ENCODE assay signal across 8 cellular contexts in genomic region chr4:146638801-146639351, GRCh38. TPM values are rescaled to one million over a fixed set of nuclear protein-coding genes. Genes with fewer than 3 reads are reported as not detected.
DNase-seq lines count a peak whose midpoint lies in the region; ATAC-seq, FAIRE-seq and TF ChIP-seq lines count a peak whose summit lies in the region.

TSS of gene POU4F2 (plus strand) at chr4:146638893. CDS start at chr4:146639141, 248 bp downstream.

- DNase-seq in AG10803 (ENCODE audit: low read depth) (peak; percentile 1), GM13977 (ENCODE audit: low spot score) (peak; percentile 51), astrocyte of the cerebellum (ENCODE audit: low read depth) (no peak), cerebellar nuclear complex (lab: John Stamatoyannopoulos, UW) (no peak), RCC 7860 (ENCODE audit: low spot score) (no peak), colonic mucosa (no peak)

- 0 to 1% methylated on average over 40 to 47 of the region's 64 CpGs for WGBS in mesodermal cell (ENCODE audit: insufficient coverage in 2 of 2), 2 experiments

- FAIRE-seq in RCC 7860 (lab: Jason Lieb, UNC), result no peak

- H3K9ac ChIP-seq in colonic mucosa (ENCODE audit: low read depth in 2 of 2, low read length in 2 of 2), result no peak within 1 kb of the TSS

- no peak for TF ChIP-seq CTCF in AG10803 (conservative IDR thresholded peaks at IDR 0.05; ENCODE audit: low read length)
- TF ChIP-seq CTCF in GM13977 (IDR thresholded peaks at IDR 0.05; ENCODE audit: extremely low read depth, insufficient read depth, missing control alignments), result no peak
- no peak for TF ChIP-seq CTCF in astrocyte of the cerebellum (IDR thresholded peaks at IDR 0.05; ENCODE audit: low read depth, low read length, missing control alignments)
- TF ChIP-seq CTCF in colonic mucosa (IDR thresholded peaks at IDR 0.05), result no peak

- in situ Hi-C loops in GM13977 (cut with MboI; ENCODE audit: low pct_unique_long_range_greater_than_20kb, low sequenced_read_pairs, unreplicated experiment), result no loop called here
- in situ Hi-C loops in astrocyte of the cerebellum (cut with HindIII; ENCODE audit: low sequenced_read_pairs), result no loop called here

- H3K27ac ChIP-seq in mesodermal cell (ENCODE audit: low read depth, low read length, severe bottlenecking), result no peak within 1 kb of the TSS
- no peak within 1 kb of the TSS for H3K27ac ChIP-seq in colonic mucosa

- ATAC-seq in GM18868 (IDR thresholded peaks at IDR 0.05; ENCODE audit: unreplicated experiment), result no peak

- intact Hi-C loops in colonic mucosa (cut with DNase I), result no loop called here

- H3K36me3 ChIP-seq in mesodermal cell (ENCODE audit: control insufficient read depth, insufficient read depth, low read length), result no peaks in the 10 kb centered on the region
- H3K36me3 ChIP-seq in colonic mucosa, result no peaks in the 10 kb centered on the region

- H3K9me3 ChIP-seq in mesodermal cell (ENCODE audit: control insufficient read depth, low read length), result no peaks in the 10 kb centered on the region
- no peaks in the 10 kb centered on the region for H3K9me3 ChIP-seq in colonic mucosa

- H3K4me1 ChIP-seq in mesodermal cell (ENCODE audit: control insufficient read depth, insufficient read depth, low read length, poor library complexity, severe bottlenecking), result peaks cover 7% of the 10 kb centered on the region
- H3K4me1 ChIP-seq in colonic mucosa, result no peaks in the 10 kb centered on the region

- H3K27me3 ChIP-seq in colonic mucosa, result peaks cover 50% of the 10 kb centered on the region

- H3K4me3 ChIP-seq in AG10803 (ENCODE audit: low read length), result peak within 1 kb of the TSS; percentile 26; the same call in 1 of the 2 replicates
- H3K4me3 ChIP-seq in astrocyte of the cerebellum (ENCODE audit: low read depth, low read length), result peak within 1 kb of the TSS; percentile 24
- H3K4me3 ChIP-seq in mesodermal cell (ENCODE audit: extremely low read depth, insufficient read depth, low read length, poor library complexity, severe bottlenecking), result peak within 1 kb of the TSS; percentile 33
- H3K4me3 ChIP-seq in colonic mucosa, result no peak within 1 kb of the TSS

RNA-seq across cellular contexts. Expression of gene POU4F2, which starts in this region (rescaled TPM):
- 0.26 TPM for polyA plus RNA-seq in mesodermal cell (2013, experiment 1 of 2)
- not detected for polyA plus RNA-seq in mesodermal cell (2013, experiment 2 of 2)
- total RNA-seq in colonic mucosa, result not detected

Comparison
In these comparisons a context has a peak if more than half of its experiments do, and no peak if none do; other contexts are left out.
1. DNase-seq: peak in AG10803 (single experiment) and GM13977 (single experiment); none in astrocyte of the cerebellum (single experiment), cerebellar nuclear complex (0 of 2), RCC 7860 (single experiment) and colonic mucosa (single experiment).